8 cellular contexts compared by ENCODE assay signal in genomic region chr1:12774801-12775345, GRCh38. TPM values are rescaled to one million over a fixed set of nuclear protein-coding genes. Genes with fewer than 3 reads are reported as not detected.
"Had no signal": no experiment of that assay in that cellular context is flagged by ENCODE, and none has a peak within 500 bp of the region (broad histone marks: within the 10 kb centered on the region; RNA-seq: fewer than 3 reads in every experiment).

No MANE protein-coding gene starts in this region.

- H3K36me3 Mint-ChIP-seq: IgD-negative memory B cell had no signal

- H3K27ac Mint-ChIP-seq: HFFc6, IgD-negative memory B cell had no signal

- H3K4me1 Mint-ChIP-seq: IgD-negative memory B cell had no signal

- H3K4me3 Mint-ChIP-seq: HFFc6 had no signal

- DNase-seq: GM23248, GOT3, HFFc6 had no signal

- H3K9me3 Mint-ChIP-seq: IgD-negative memory B cell had no signal

RNA-seq across cellular contexts. Expression of gene PRAMEF12, which starts 1.3 kb away (rescaled TPM):
- total RNA-seq: GM23248, H4, H7, HepG2, HFFc6, HT1080 had no signal

RNA-seq across cellular contexts. Expression of gene PRAMEF1, which starts 16.3 kb away (rescaled TPM):
- total RNA-seq: GM23248, H4, H7, HepG2, HFFc6, HT1080 had no signal

RNA-seq across cellular contexts. Expression of gene CFAP107, which starts 28.9 kb away (rescaled TPM):
- total RNA-seq: GM23248, H4, H7, HepG2, HFFc6, HT1080 had no signal

RNA-seq across cellular contexts. Expression of gene PRAMEF11, which starts 56.3 kb away (rescaled TPM):
- total RNA-seq: GM23248, H4, H7, HepG2, HFFc6, HT1080 had no signal

RNA-seq across cellular contexts. Expression of gene AADACL3, which starts 59.0 kb away (rescaled TPM):
- total RNA-seq: GM23248, H4, HepG2, HFFc6, HT1080 had no signal
